Comparison of ENCODE assay signal across 16 cellular contexts in genomic region chr1:27935721-27936120, GRCh38. TPM values are rescaled to one million over a fixed set of nuclear protein-coding genes. Genes with fewer than 3 reads are reported as not detected.
A peak's percentile ranks its signal among the peaks of the same experiment; 100 is the strongest.
DNase-seq lines count a peak whose midpoint lies in the region; ATAC-seq and TF ChIP-seq lines count a peak whose summit lies in the region.
"Had no signal": no experiment of that assay in that cellular context is flagged by ENCODE, and none has a peak within 500 bp of the region (broad histone marks: within the 10 kb centered on the region; RNA-seq: fewer than 3 reads in every experiment).

No MANE protein-coding gene starts in this region.

- H3K4me1 ChIP-seq in cardiac muscle cell (ENCODE audit: low read depth) (no peaks in the 10 kb centered on the region), heart left ventricle (peaks cover 0 to 17% (median 1%) of the 10 kb centered on the region in 12 donors), upper lobe of left lung (peaks cover 0 to 14% (median 9%) of the 10 kb centered on the region in 4 donors), suprapubic skin (peaks cover 10% of the 10 kb centered on the region)

- H3K36me3 ChIP-seq in cardiac muscle cell: no peaks in the 10 kb centered on the region
- no peaks in the 10 kb centered on the region for H3K36me3 ChIP-seq in heart left ventricle
- no peaks in the 10 kb centered on the region for H3K36me3 ChIP-seq in upper lobe of left lung
- no peaks in the 10 kb centered on the region for H3K36me3 ChIP-seq in suprapubic skin
- H3K36me3 ChIP-seq: left ventricle myocardium inferior had no signal

- H3K9me3 ChIP-seq in cardiac muscle cell (ENCODE audit: low read depth) (no peaks in the 10 kb centered on the region), heart left ventricle (no peaks in the 10 kb centered on the region), upper lobe of left lung (no peaks in the 10 kb centered on the region), suprapubic skin (no peaks in the 10 kb centered on the region)
- H3K9me3 ChIP-seq: left ventricle myocardium inferior had no signal

- H3K27me3 Mint-ChIP-seq in brain: peaks cover 37% of the 10 kb centered on the region

- H3K27me3 ChIP-seq in cardiac muscle cell (no peaks in the 10 kb centered on the region), heart left ventricle (peaks cover 0 to 27% (median 8%) of the 10 kb centered on the region in 9 donors), upper lobe of left lung (no peaks in the 10 kb centered on the region), suprapubic skin (peaks cover 6% of the 10 kb centered on the region)

- WGBS in heart left ventricle, 4 donors: 59 to 76% (median 63%) methylated on average over 8 of the region's 8 CpGs
- WGBS in upper lobe of left lung, 2 donors: 45 to 59% methylated on average over 7 to 8 of the region's 8 CpGs
- 54% methylated on average over 8 of the region's 8 CpGs for WGBS in suprapubic skin

- H3K27ac ChIP-seq in cardiac muscle cell (no peak overlapping the region), heart left ventricle (no peak overlapping the region), upper lobe of left lung (peak overlapping the region in 1 of 4 donors; percentile 48), suprapubic skin (no peak overlapping the region)
- H3K27ac ChIP-seq: left ventricle myocardium inferior had no signal

- TF ChIP-seq POLR2A in heart left ventricle (IDR thresholded peaks at IDR 0.05): no peak
- no peak for TF ChIP-seq POLR2A in upper lobe of left lung (IDR thresholded peaks at IDR 0.05)
- no peak for TF ChIP-seq POLR2A in suprapubic skin (IDR thresholded peaks at IDR 0.05)

- H3K4me3 ChIP-seq in cardiac muscle cell (peak overlapping the region; percentile 21), heart left ventricle (no peak overlapping the region), upper lobe of left lung (peak overlapping the region in 3 of 4 donors; percentile 36 to 50 (median 36)), suprapubic skin (no peak overlapping the region)
- H3K4me3 ChIP-seq: left ventricle myocardium inferior had no signal

- intact Hi-C loops in heart left ventricle (cut with DNase I) (loop anchor here in 1 of 10 donors (10.0 kb wide), 1 partner anchor 49 kb away; no protein-coding TSS in a partner anchor), left colon (cut with DNase I, micrococcal nuclease) (no loop called here)

- peak overlapping the region in 3 of 5 experiments; percentile 63 to 79 (median 70) for H3K4me3 Mint-ChIP-seq in brain
- H3K4me3 Mint-ChIP-seq: activated CD4-positive, alpha-beta T cell treated with anti-CD3 and anti-CD28 coated beads, Interleukin-2, amount 10 ng/mL, durations not matched to agents 7 days and 5 days had no signal

- TF ChIP-seq EP300 in upper lobe of left lung (IDR thresholded peaks at IDR 0.05): no peak
- no peak for TF ChIP-seq EP300 in suprapubic skin (IDR thresholded peaks at IDR 0.05)

- DNase-seq in cardiac muscle cell (ENCODE audit: low read depth in 1 of 2, low spot score in 1 of 2): no peak
- DNase-seq in heart left ventricle: no peak
- peak in 1 of 2 donors; percentile 21 for DNase-seq in left colon
- DNase-seq in upper lobe of left lung: no peak
- no peak for DNase-seq in suprapubic skin (ENCODE audit: low spot score in 2 of 2)
- no peak for DNase-seq in GM13977 (ENCODE audit: low spot score)
- DNase-seq: activated CD4-positive, alpha-beta T cell treated with anti-CD3 and anti-CD28 coated beads, Interleukin-2, amount 10 ng/mL, durations not matched to agents 7 days and 5 days; activated effector memory CD4-positive, alpha-beta T cell treated with Interleukin-2 at 50 U/mL for 16 hours; EL; left ventricle myocardium inferior; NCI-H2029; occipital lobe; stimulated activated CD4-positive, alpha-beta T cell treated with anti-CD3 and anti-CD28 coated beads, Interleukin-2, amount 100 ng/mL, for 24 hours had no signal

- ATAC-seq in heart left ventricle: no peak
- ATAC-seq in left colon: peak; percentile 30
- no peak for ATAC-seq in upper lobe of left lung (ENCODE audit: low FRiP score in 2 of 2)
- ATAC-seq in HG02763 (IDR thresholded peaks at IDR 0.05; ENCODE audit: unreplicated experiment): no peak
- ATAC-seq: stimulated activated effector memory CD8-positive, alpha-beta T cell treated with anti-CD3 and anti-CD28 coated beads, Interleukin-12 subunit alpha, Interleukin-12 subunit beta, amount 100 ng/mL, for 72 hours had no signal

- TF ChIP-seq CTCF in cardiac muscle cell (IDR thresholded peaks at IDR 0.05; ENCODE audit: low read depth, low read length): no peak
- TF ChIP-seq CTCF in heart left ventricle (IDR thresholded peaks at IDR 0.05): no peak
- TF ChIP-seq CTCF in brain (conservative IDR thresholded peaks at IDR 0.05): no peak
- TF ChIP-seq CTCF in upper lobe of left lung (IDR thresholded peaks at IDR 0.05): no peak
- no peak for TF ChIP-seq CTCF in suprapubic skin (IDR thresholded peaks at IDR 0.05)
- TF ChIP-seq CTCF in GM13977 (IDR thresholded peaks at IDR 0.05; ENCODE audit: extremely low read depth, insufficient read depth, missing control alignments): no peak

- peaks cover 15% of the 10 kb centered on the region for H3K4me1 Mint-ChIP-seq in brain

- H3K36me3 Mint-ChIP-seq in brain: no peaks in the 10 kb centered on the region
- H3K36me3 Mint-ChIP-seq: stimulated activated effector memory CD8-positive, alpha-beta T cell treated with anti-CD3 and anti-CD28 coated beads, Interleukin-12 subunit alpha, Interleukin-12 subunit beta, amount 100 ng/mL, for 72 hours had no signal

- H3K27ac Mint-ChIP-seq in brain: no peak overlapping the region

- in situ Hi-C loops in GM13977 (cut with MboI; ENCODE audit: low pct_unique_long_range_greater_than_20kb, low sequenced_read_pairs, unreplicated experiment): no loop called here

- H3K9me3 Mint-ChIP-seq in brain: no peaks in the 10 kb centered on the region
- H3K9me3 Mint-ChIP-seq: stimulated activated effector memory CD8-positive, alpha-beta T cell treated with anti-CD3 and anti-CD28 coated beads, Interleukin-12 subunit alpha, Interleukin-12 subunit beta, amount 100 ng/mL, for 72 hours had no signal

RNA-seq across cellular contexts. Expression of gene SMPDL3B, which starts 0.9 kb away (rescaled TPM):
- 6.0 and 8.9 TPM in 2 replicates for total RNA-seq in cardiac muscle cell
- 6.8 and 11.4 TPM in 2 replicates for polyA plus RNA-seq in cardiac muscle cell
- total RNA-seq in heart left ventricle: 1 to 10 TPM in 1 of 9 donors, not detected in 8; 2.2 TPM
- under 1 TPM in 1 of 2 donors, not detected in 1; 0.08 TPM for polyA plus RNA-seq in heart left ventricle
- 3.6 TPM for polyA plus RNA-seq in brain (ENCODE audit: insufficient read depth, low read depth, low replicate concordance)
- 10 to 100 TPM; 57.1 to 62.4 TPM for total RNA-seq in left colon
- 10 to 100 TPM in 5 of 6 donors, 1 to 10 TPM in 1; 7.3 to 57.1 (median 27.2) TPM for total RNA-seq in upper lobe of left lung
- total RNA-seq in suprapubic skin: 1 to 10 TPM in 3 of 4 donors, under 1 TPM in 1; 0.48 to 3.2 (median 1.7) TPM
- total RNA-seq: left ventricle myocardium inferior, occipital lobe had no signal

RNA-seq across cellular contexts. Expression of gene RPA2, which starts 21.3 kb away (rescaled TPM):
- total RNA-seq in cardiac muscle cell (36.2 and 59.5 TPM in 2 replicates), heart left ventricle (10 to 100 TPM; 14.6 to 57.4 (median 27.1) TPM), left colon (10 to 100 TPM; 21.2 to 23.1 TPM), upper lobe of left lung (10 to 100 TPM in 5 of 6 donors, 1 to 10 TPM in 1; 9.7 to 28.4 (median 19.0) TPM), suprapubic skin (10 to 100 TPM; 18.9 to 42.1 (median 22.2) TPM)
- polyA plus RNA-seq in cardiac muscle cell (64.6 and 110 TPM in 2 replicates), heart left ventricle (10 to 100 TPM; 21.6 to 39.8 TPM), brain (ENCODE audit: insufficient read depth, low read depth, low replicate concordance) (133 TPM)

RNA-seq across cellular contexts. Expression of gene XKR8, which starts 24.1 kb away (rescaled TPM):
- total RNA-seq in cardiac muscle cell (15.6 and 17.5 TPM in 2 replicates), heart left ventricle (1 to 10 TPM; 3.3 to 8.1 (median 4.5) TPM), left colon (1 to 10 TPM; 8.4 to 9.9 TPM), upper lobe of left lung (10 to 100 TPM in 2 of 6 donors, 1 to 10 TPM in 4; 3.1 to 13.5 (median 8.6) TPM), suprapubic skin (1 to 10 TPM; 6.1 to 7.7 (median 6.3) TPM)
- polyA plus RNA-seq in cardiac muscle cell (13.7 and 27.4 TPM in 2 replicates), heart left ventricle (1 to 10 TPM; 3.4 to 6.3 TPM), brain (ENCODE audit: insufficient read depth, low read depth, low replicate concordance) (3.2 TPM)

Comparison
In these comparisons a context has a peak if more than half of its experiments do, and no peak if none do; other contexts are left out.
1. H3K4me3 ChIP-seq: peak in cardiac muscle cell (single experiment) and upper lobe of left lung (3 of 4); none in heart left ventricle (0 of 12) and suprapubic skin (single experiment).